8 cellular contexts compared by ENCODE assay signal in genomic region chr11:118923721-118924587, GRCh38. TPM values are rescaled to one million over a fixed set of nuclear protein-coding genes. Genes with fewer than 3 reads are reported as not detected.
A peak's percentile ranks its signal among the peaks of the same experiment; 100 is the strongest.
DNase-seq lines count a peak whose midpoint lies in the region; TF ChIP-seq lines count a peak whose summit lies in the region.

No MANE protein-coding gene starts in this region.

- H2BK20ac ChIP-seq in H9 (ENCODE audit: low read depth, low read length, poor library complexity, severe bottlenecking) = no peak overlapping the region

- H3K23ac ChIP-seq in H9 (ENCODE audit: insufficient read length, low read depth, low read length) = no peak overlapping the region

- WGBS in H9 (ENCODE audit: extremely low coverage, insufficient read length, low lambda C conversion rate) = no CpG with 5 or more reads among the region's 7 CpGs

- H3K27me3 ChIP-seq in H9 (ENCODE audit: insufficient read depth, low read length) (no peaks in the 10 kb centered on the region; the same call in 1 of the 2 replicates), left ventricle myocardium inferior (ENCODE audit: low read depth) (no peaks in the 10 kb centered on the region), skeletal muscle tissue (ENCODE audit: control insufficient read depth in 3 of 3, insufficient read depth in 3 of 3, low read length in 3 of 3) (no peaks in the 10 kb centered on the region)

- no peaks in the 10 kb centered on the region for H3K9me3 Mint-ChIP-seq in H9

- no peak overlapping the region for H3K4ac ChIP-seq in H9 (ENCODE audit: low read depth, low read length)

- peak overlapping the region; percentile 84 to 94 for H3K4me3 Mint-ChIP-seq in H9

- H4K5ac ChIP-seq in H9 (ENCODE audit: insufficient read length, low read depth, low read length) = no peak overlapping the region

- H3K4me1 ChIP-seq in H9 (ENCODE audit: insufficient read depth, low read length) (peaks cover 32% of the 10 kb centered on the region), left ventricle myocardium inferior (peaks cover 96% of the 10 kb centered on the region), skeletal muscle tissue (ENCODE audit: control insufficient read depth in 3 of 3, insufficient read depth in 3 of 3, low read length in 3 of 3) (peaks cover 71 to 86% (median 74%) of the 10 kb centered on the region in 3 donors)

- H2BK120ac ChIP-seq in H9 (ENCODE audit: low read depth, low read length, poor library complexity, severe bottlenecking) = no peak overlapping the region

- H3K23me2 ChIP-seq in H9 (ENCODE audit: insufficient read length, low read depth, low read length, poor library complexity, severe bottlenecking) = peaks cover 42% of the 10 kb centered on the region

- no peaks in the 10 kb centered on the region for H4K20me1 ChIP-seq in H9 (ENCODE audit: control insufficient read depth, insufficient read depth, insufficient read length)

- intact Hi-C loops in left ventricle myocardium inferior (cut with micrococcal nuclease) = no loop called here

- peaks cover 65 to 75% of the 10 kb centered on the region in 2 experiments for H3K4me1 Mint-ChIP-seq in H9

- H4K91ac ChIP-seq in H9 (ENCODE audit: insufficient read length, low read depth, low read length) = no peak overlapping the region

- peaks cover 0 to 5% (median 2%) of the 10 kb centered on the region in 3 experiments; a peak in 2 of 7 replicates for H3K36me3 Mint-ChIP-seq in H9 (ENCODE audit: insufficient read depth in 1 of 3, low read depth in 3 of 3)

- peaks cover 14% of the 10 kb centered on the region for H3K27me3 Mint-ChIP-seq in H9 (ENCODE audit: low read depth)

- H3K36me3 ChIP-seq in left ventricle myocardium inferior = no peaks in the 10 kb centered on the region
- peaks cover 0 to 4% (median 2%) of the 10 kb centered on the region in 3 donors for H3K36me3 ChIP-seq in skeletal muscle tissue (ENCODE audit: control insufficient read depth in 3 of 3, insufficient read depth in 3 of 3, low read length in 3 of 3)

- no peak overlapping the region for H2BK12ac ChIP-seq in H9 (ENCODE audit: insufficient read length, low read depth, low read length)

- no peak for TF ChIP-seq CTCF in H9 (conservative IDR thresholded peaks at IDR 0.05)
- TF ChIP-seq CTCF in left ventricle myocardium inferior (IDR thresholded peaks at IDR 0.05; ENCODE audit: borderline replicate concordance) = no peak

- H3K18ac ChIP-seq in H9 (ENCODE audit: insufficient read length, low read depth, low read length) = no peak overlapping the region

- H3K9ac ChIP-seq in H9 (ENCODE audit: extremely low read depth, insufficient read length, low read length) (no peak overlapping the region), skeletal muscle tissue (ENCODE audit: low read depth in 1 of 3, low read length in 3 of 3) (peak overlapping the region; percentile 97 to 98 (median 98))

- peaks cover 22% of the 10 kb centered on the region; the same call in 1 of the 2 replicates for H3K79me2 ChIP-seq in H9 (ENCODE audit: insufficient read depth, low read length)

- H3K4me2 ChIP-seq in H9 (ENCODE audit: insufficient read depth, insufficient read length, low read length) = peak overlapping the region; percentile 88

- H2BK15ac ChIP-seq in H9 (ENCODE audit: low read depth, low read length) = no peak overlapping the region

- H2AFZ ChIP-seq in H9 (ENCODE audit: low read length) = no peak overlapping the region

- no peak overlapping the region for H3K27ac ChIP-seq in H9 (ENCODE audit: insufficient read length, low read depth, low read length)
- H3K27ac ChIP-seq in left ventricle myocardium inferior (replicated peaks) = peak overlapping the region; percentile 96
- peak overlapping the region; percentile 99 for H3K27ac ChIP-seq in skeletal muscle tissue (ENCODE audit: low read depth, low read length)

- DNase-seq in H9 (no peak), left ventricle myocardium inferior (no peak), SW480 (ENCODE audit: low spot score) (no peak), D341Med (ENCODE audit: low spot score) (no peak), NCI-H2081 (lab: John Stamatoyannopoulos, UW) (no peak), NOMO-1 treated with dmso at 0.1 percent for 144 hours (lab: John Stamatoyannopoulos, UW; ENCODE audit: unreplicated experiment) (no peak)
- DNase-seq in activated T-cell treated with anti-CD3 and anti-CD28 coated beads, Interleukin-2, amount 50 U/mL, for 48 hours = peak; percentile 46

- H2AK5ac ChIP-seq in H9 (ENCODE audit: insufficient read length, low read length) = no peak overlapping the region

- H3K14ac ChIP-seq in H9 (ENCODE audit: insufficient read depth, low read length) = no peak overlapping the region

- H3K27ac Mint-ChIP-seq in H9 = peak overlapping the region in 2 of 3 experiments; percentile 30 to 53; a peak in 2 of 7 replicates

- H3K9me3 ChIP-seq in H9 (ENCODE audit: control insufficient read depth, low read depth, low read length) (no peaks in the 10 kb centered on the region), left ventricle myocardium inferior (replicated peaks) (no peaks in the 10 kb centered on the region), skeletal muscle tissue (ENCODE audit: control insufficient read depth in 3 of 3, low read length in 3 of 3) (no peaks in the 10 kb centered on the region)

- H4K8ac ChIP-seq in H9 (replicated peaks; ENCODE audit: insufficient read length, low read depth, low read length) = no peak overlapping the region

- H3K56ac ChIP-seq in H9 (ENCODE audit: insufficient read length, low read depth, low read length) = no peak overlapping the region

- no peak overlapping the region for H2BK5ac ChIP-seq in H9 (ENCODE audit: insufficient read length, low read length)

- peak overlapping the region; percentile 99 for H3K4me3 ChIP-seq in left ventricle myocardium inferior
- peak overlapping the region; percentile 89 to 98 (median 97) for H3K4me3 ChIP-seq in skeletal muscle tissue (ENCODE audit: low read length in 3 of 3)

- H3T11ph ChIP-seq in H9 (ENCODE audit: low read length) = no peak overlapping the region

- no peaks in the 10 kb centered on the region for H3K79me1 ChIP-seq in H9 (ENCODE audit: insufficient read depth, low read depth, low read length, poor library complexity, severe bottlenecking)

RNA-seq across cellular contexts. Expression of gene BCL9L, which starts 1.8 kb away (rescaled TPM):
- total RNA-seq in H9 (2021) = 74.9 and 78.4 TPM in 2 replicates
- total RNA-seq in left ventricle myocardium inferior = 43.8 TPM
- 24.0 TPM for total RNA-seq in skeletal muscle tissue

RNA-seq across cellular contexts. Expression of gene UPK2, which starts 32.1 kb away (rescaled TPM):
- total RNA-seq in H9 (2021) (0.24 and 0.33 TPM in 2 replicates), left ventricle myocardium inferior (not detected), skeletal muscle tissue (not detected)

RNA-seq across cellular contexts. Expression of gene CXCR5, which starts 40.3 kb away (rescaled TPM):
- total RNA-seq in H9 (2021) = 0.07 and 0.11 TPM in 2 replicates
- total RNA-seq in left ventricle myocardium inferior = not detected
- total RNA-seq in skeletal muscle tissue = not detected

RNA-seq across cellular contexts. Expression of gene FOXR1, which starts 47.6 kb away (rescaled TPM):
- total RNA-seq in H9 (2021) (not detected in 2 replicates), left ventricle myocardium inferior (not detected), skeletal muscle tissue (not detected)

Comparison
In these comparisons a context has a peak if more than half of its experiments do, and no peak if none do; other contexts are left out.
1. DNase-seq: peak in activated T-cell treated with anti-CD3 and anti-CD28 coated beads, Interleukin-2, amount 50 U/mL, for 48 hours (2 of 2); none in H9 (single experiment), left ventricle myocardium inferior (single experiment), SW480 (single experiment), D341Med (single experiment), NCI-H2081 (0 of 2) and NOMO-1 treated with dmso at 0.1 percent for 144 hours (single experiment).